In genomic region chr12:89521348-89522238, GRCh38 we compare ENCODE assay signal across 12 cellular contexts. TPM values are rescaled to one million over a fixed set of nuclear protein-coding genes. Genes with fewer than 3 reads are reported as not detected.
A peak's percentile ranks its signal among the peaks of the same experiment; 100 is the strongest.
DNase-seq lines count a peak whose midpoint lies in the region; ATAC-seq and TF ChIP-seq lines count a peak whose summit lies in the region.
"Had no signal": no experiment of that assay in that cellular context is flagged by ENCODE, and none has a peak within 500 bp of the region (broad histone marks: within the 10 kb centered on the region; RNA-seq: fewer than 3 reads in every experiment).

No MANE protein-coding gene starts in this region.

- peaks cover 47% of the 10 kb centered on the region for H3K4me1 Mint-ChIP-seq in stimulated activated naive CD8-positive, alpha-beta T cell treated with anti-CD3 and anti-CD28 coated beads, Interleukin-15, Interleukin-2, amounts not matched to agents 100 ng/mL and 50 ng/mL, for 24 hours (ENCODE audit: low read depth)
- peaks cover 44% of the 10 kb centered on the region for H3K4me1 Mint-ChIP-seq in activated naive CD8-positive, alpha-beta T cell treated with anti-CD3 and anti-CD28 coated beads, Interleukin-2, amount 10 ng/mL, durations not matched to agents 7 days and 5 days

- H3K27ac ChIP-seq in liver (ENCODE audit: low read depth in 1 of 2, low read length in 2 of 2) (no peak overlapping the region), caudate nucleus (ENCODE audit: low read depth, low read length) (no peak overlapping the region)
- H3K27ac ChIP-seq: skin epidermis had no signal

- no peak for ATAC-seq in stimulated activated naive CD8-positive, alpha-beta T cell treated with anti-CD3 and anti-CD28 coated beads, Interleukin-15, Interleukin-2, amounts not matched to agents 100 U/mL and 50 U/mL, for 24 hours
- ATAC-seq in activated naive CD8-positive, alpha-beta T cell treated with anti-CD3 and anti-CD28 coated beads, Interleukin-2, amount 10 ng/mL, durations not matched to agents 7 days and 5 days (ENCODE audit: low read depth), result no peak
- ATAC-seq in HG02885 (IDR thresholded peaks at IDR 0.05; ENCODE audit: poor library complexity, unreplicated experiment), result no peak

- POLR2A ChIA-PET in activated naive CD8-positive, alpha-beta T cell treated with anti-CD3 and anti-CD28 coated beads, Interleukin-2, amount 10 ng/mL, durations not matched to agents 7 days and 5 days (lab: Charles Lee), result interaction anchor here (0.7 to 7.5 kb wide), 2 partner anchors 169 to 172 kb away, joined by 5 to 56 read pairs; partner anchors contain the start of gene DUSP6

- no peak for DNase-seq in stimulated activated naive CD8-positive, alpha-beta T cell treated with anti-CD3 and anti-CD28 coated beads, Interleukin-15, Interleukin-2, amounts not matched to agents 100 U/mL and 50 U/mL, for 24 hours
- DNase-seq in activated naive CD8-positive, alpha-beta T cell treated with anti-CD3 and anti-CD28 coated beads, Interleukin-2, amount 10 ng/mL, durations not matched to agents 7 days and 5 days, result no peak
- DNase-seq in mucosa of gallbladder (ENCODE audit: low spot score) (no peak), caudate nucleus (lab: John Stamatoyannopoulos, UW) (no peak), GM03348 (ENCODE audit: low spot score) (no peak)
- DNase-seq: NCI-H2029 treated with DMSO at 0.1 percent for 48 hours, Right ventricle myocardium superior, substantia nigra had no signal

- H3K4me1 ChIP-seq in liver (ENCODE audit: control insufficient read depth in 4 of 4, insufficient read depth in 4 of 4, low read length in 3 of 4), result peaks cover 6 to 33% (median 32%) of the 10 kb centered on the region in 4 donors

- WGBS in liver, result 61% methylated on average over 7 of the region's 7 CpGs

- H3K9me3 ChIP-seq in liver (ENCODE audit: control insufficient read depth in 4 of 4, low read length in 3 of 4), result no peaks in the 10 kb centered on the region

- peaks cover 28% of the 10 kb centered on the region for H3K36me3 Mint-ChIP-seq in stimulated activated naive CD8-positive, alpha-beta T cell treated with anti-CD3 and anti-CD28 coated beads, Interleukin-15, Interleukin-2, amounts not matched to agents 100 ng/mL and 50 ng/mL, for 24 hours (ENCODE audit: low read depth)
- peaks cover 40% of the 10 kb centered on the region for H3K36me3 Mint-ChIP-seq in activated naive CD8-positive, alpha-beta T cell treated with anti-CD3 and anti-CD28 coated beads, Interleukin-2, amount 10 ng/mL, durations not matched to agents 7 days and 5 days

- no peaks in the 10 kb centered on the region for H3K27me3 Mint-ChIP-seq in stimulated activated naive CD8-positive, alpha-beta T cell treated with anti-CD3 and anti-CD28 coated beads, Interleukin-15, Interleukin-2, amounts not matched to agents 100 ng/mL and 50 ng/mL, for 24 hours
- no peaks in the 10 kb centered on the region for H3K27me3 Mint-ChIP-seq in activated naive CD8-positive, alpha-beta T cell treated with anti-CD3 and anti-CD28 coated beads, Interleukin-2, amount 10 ng/mL, durations not matched to agents 7 days and 5 days

- H3K4me3 Mint-ChIP-seq in stimulated activated naive CD8-positive, alpha-beta T cell treated with anti-CD3 and anti-CD28 coated beads, Interleukin-15, Interleukin-2, amounts not matched to agents 100 ng/mL and 50 ng/mL, for 24 hours, result peak overlapping the region; percentile 98
- peak overlapping the region; percentile 98 for H3K4me3 Mint-ChIP-seq in activated naive CD8-positive, alpha-beta T cell treated with anti-CD3 and anti-CD28 coated beads, Interleukin-2, amount 10 ng/mL, durations not matched to agents 7 days and 5 days

- TF ChIP-seq RAD21 in liver (IDR thresholded peaks at IDR 0.05), result no peak

- H3K27ac Mint-ChIP-seq in stimulated activated naive CD8-positive, alpha-beta T cell treated with anti-CD3 and anti-CD28 coated beads, Interleukin-15, Interleukin-2, amounts not matched to agents 100 ng/mL and 50 ng/mL, for 24 hours, result no peak overlapping the region
- peak overlapping the region; percentile 14 for H3K27ac Mint-ChIP-seq in activated naive CD8-positive, alpha-beta T cell treated with anti-CD3 and anti-CD28 coated beads, Interleukin-2, amount 10 ng/mL, durations not matched to agents 7 days and 5 days

- H3K36me3 ChIP-seq in liver (ENCODE audit: control insufficient read depth in 4 of 4, insufficient read depth in 3 of 4, low read depth in 1 of 4, low read length in 3 of 4), result no peaks in the 10 kb centered on the region

- H3K9me3 Mint-ChIP-seq in stimulated activated naive CD8-positive, alpha-beta T cell treated with anti-CD3 and anti-CD28 coated beads, Interleukin-15, Interleukin-2, amounts not matched to agents 100 ng/mL and 50 ng/mL, for 24 hours, result no peaks in the 10 kb centered on the region
- no peaks in the 10 kb centered on the region for H3K9me3 Mint-ChIP-seq in activated naive CD8-positive, alpha-beta T cell treated with anti-CD3 and anti-CD28 coated beads, Interleukin-2, amount 10 ng/mL, durations not matched to agents 7 days and 5 days

- H3K4me3 ChIP-seq in liver (ENCODE audit: low read depth in 1 of 3, low read length in 3 of 3), result peak overlapping the region in 2 of 3 donors; percentile 2 to 28
- H3K4me3 ChIP-seq: skin epidermis had no signal

- H3K27me3 ChIP-seq in liver (ENCODE audit: control insufficient read depth in 4 of 4, insufficient read depth in 4 of 4, low read length in 3 of 4), result no peaks in the 10 kb centered on the region

- TF ChIP-seq CTCF in liver (IDR thresholded peaks at IDR 0.05; ENCODE audit: low read depth, low read length, missing input control), result no peak

- peak overlapping the region in 1 of 2 donors; percentile 47 for H3K9ac ChIP-seq in liver (ENCODE audit: low read depth in 1 of 2, low read length in 2 of 2)

TF ChIP-seq in liver, 16 proteins besides CTCF, POLR2A, EP300 and RAD21:
- TF ChIP-seq SP1 (IDR thresholded peaks at IDR 0.05) (no peak), ZBTB33 (IDR thresholded peaks at IDR 0.05) (no peak), REST (IDR thresholded peaks at IDR 0.05) (no peak), TAF1 (conservative IDR thresholded peaks at IDR 0.05) (no peak), NR2F2 (IDR thresholded peaks at IDR 0.05) (no peak)

RNA-seq across cellular contexts. Expression of gene GALNT4, which starts 3.0 kb away (rescaled TPM):
- total RNA-seq in activated naive CD8-positive, alpha-beta T cell treated with anti-CD3 and anti-CD28 coated beads, Interleukin-2, amount 10 ng/mL, durations not matched to agents 7 days and 5 days, result 10 to 100 TPM; 15.6 to 16.3 TPM
- total RNA-seq in liver (10 to 100 TPM in 1 of 2 donors, 1 to 10 TPM in 1; 8.6 to 17.1 TPM), mucosa of gallbladder (37.3 TPM)
- 1 to 10 TPM; 1.7 to 2.7 TPM for polyA plus RNA-seq in liver

RNA-seq across cellular contexts. Expression of gene POC1B, which starts 4.3 kb away (rescaled TPM):
- total RNA-seq in activated naive CD8-positive, alpha-beta T cell treated with anti-CD3 and anti-CD28 coated beads, Interleukin-2, amount 10 ng/mL, durations not matched to agents 7 days and 5 days, result 10 to 100 TPM; 48.0 to 48.8 TPM
- total RNA-seq in liver (10 to 100 TPM in 1 of 2 donors, 1 to 10 TPM in 1; 10.0 to 28.2 TPM), mucosa of gallbladder (26.8 TPM)
- 1 to 10 TPM; 5.0 to 5.2 TPM for polyA plus RNA-seq in liver
